17 cellular contexts compared by ENCODE assay signal in genomic region chr3:23937296-23937695, GRCh38. TPM values are rescaled to one million over a fixed set of nuclear protein-coding genes. Genes with fewer than 3 reads are reported as not detected.
DNase-seq lines count a peak whose midpoint lies in the region; ATAC-seq, FAIRE-seq and TF ChIP-seq lines count a peak whose summit lies in the region.
"Had no signal": no experiment of that assay in that cellular context is flagged by ENCODE, and none has a peak within 500 bp of the region (broad histone marks: within the 10 kb centered on the region; RNA-seq: fewer than 3 reads in every experiment).

No MANE protein-coding gene starts in this region.

- H3K79me2 ChIP-seq in endothelial cell of umbilical vein (ENCODE audit: control insufficient read depth, insufficient read depth, low read length), result no peaks in the 10 kb centered on the region

- H4K91ac ChIP-seq in IMR-90 (ENCODE audit: insufficient read depth, low read depth, low read length), result no peak overlapping the region

- no peak for ATAC-seq in A549
- no peak for ATAC-seq in IMR-90 (ENCODE audit: low read depth)

- no peak for FAIRE-seq in A549 (lab: Jason Lieb, UNC)
- FAIRE-seq in endothelial cell of umbilical vein (lab: Jason Lieb, UNC), result peak; percentile 67
- FAIRE-seq: D721Med, G401.6, GM12891, GM18507 had no signal

- H3K9ac ChIP-seq in IMR-90 (ENCODE audit: low read depth, low read length), result no peak overlapping the region
- no peak overlapping the region for H3K9ac ChIP-seq in endothelial cell of umbilical vein (replicated peaks; ENCODE audit: extremely low read depth, insufficient read depth, low read length)
- H3K9ac ChIP-seq: GM23248 had no signal

- no peak overlapping the region for H3K14ac ChIP-seq in IMR-90 (replicated peaks; ENCODE audit: low read depth, low read length)

- H2AK5ac ChIP-seq in IMR-90 (ENCODE audit: low read depth, low read length), result no peak overlapping the region

- H3K4ac ChIP-seq in IMR-90 (ENCODE audit: low read depth, low read length), result no peak overlapping the region

- no peaks in the 10 kb centered on the region for H3K79me1 ChIP-seq in IMR-90 (ENCODE audit: low read depth in 1 of 2, low read length in 2 of 2)

- no peak overlapping the region for H3K23ac ChIP-seq in IMR-90 (ENCODE audit: low read depth, low read length)

- no peak overlapping the region for H3K4me2 ChIP-seq in A549
- no peak overlapping the region for H3K4me2 ChIP-seq in IMR-90 (ENCODE audit: low read depth, low read length)
- no peak overlapping the region for H3K4me2 ChIP-seq in endothelial cell of umbilical vein (ENCODE audit: insufficient read depth, low read length)

- H3K9me1 ChIP-seq in IMR-90 (ENCODE audit: insufficient read depth, low read length) (no peaks in the 10 kb centered on the region), endothelial cell of umbilical vein (replicated peaks; ENCODE audit: control insufficient read depth, extremely low read depth, insufficient read depth, low read length) (no peaks in the 10 kb centered on the region)

- CTCF ChIA-PET in A549 (lab: Yijun Ruan, JAX) (interaction anchor here (1.7 kb wide), 1 partner anchor 11 kb away, joined by 4 read pairs; no protein-coding TSS in a partner anchor), IMR-90 (lab: Yijun Ruan, JAX) (no interaction called here), endothelial cell of umbilical vein (lab: Charles Lee) (interaction anchor here (0.9 to 1.1 kb wide), 2 partner anchors 9 to 48 kb away, joined by 3 read pairs; no protein-coding TSS in a partner anchor)

- POLR2A ChIA-PET in A549 (lab: Yijun Ruan, JAX), result interaction anchor here (0.6 to 3.5 kb wide), 2 partner anchors 9 to 20 kb away, joined by 8 to 21 read pairs; partner anchors contain the start of genes NKIRAS1 and RPL15
- POLR2A ChIA-PET in IMR-90 (lab: Charles Lee; ENCODE audit: unreplicated experiment), result no interaction called here
- POLR2A ChIA-PET in endothelial cell of umbilical vein (lab: Charles Lee), result interaction anchor here (1.4 kb wide), 1 partner anchor 20 kb away, joined by 7 read pairs; the partner anchor contains the start of genes NKIRAS1 and RPL15

- H2BK120ac ChIP-seq in IMR-90 (ENCODE audit: low read depth, low read length), result no peak overlapping the region

- no peak overlapping the region for H3K18ac ChIP-seq in IMR-90 (ENCODE audit: low read depth, low read length)

- no peak overlapping the region for H4K8ac ChIP-seq in IMR-90 (ENCODE audit: low read depth in 2 of 2, low read length in 2 of 2)

- in situ Hi-C loops in IMR-90 (cut with MboI; ENCODE audit: low sequenced_read_pairs), result no loop called here

- no peak overlapping the region for H3K56ac ChIP-seq in IMR-90 (ENCODE audit: extremely low read depth, insufficient read depth, low read length)

- H3K27ac ChIP-seq in A549, result no peak overlapping the region
- no peak overlapping the region for H3K27ac ChIP-seq in IMR-90 (ENCODE audit: insufficient read depth, low read length)
- no peak overlapping the region for H3K27ac ChIP-seq in endothelial cell of umbilical vein (ENCODE audit: insufficient read depth, low read depth, low read length)
- H3K27ac ChIP-seq: C4-2B, GM23248, HL-60 had no signal

- H2BK15ac ChIP-seq in IMR-90 (ENCODE audit: low read depth, low read length), result no peak overlapping the region

- H3K36me3 ChIP-seq in IMR-90 (ENCODE audit: control insufficient read depth, insufficient read depth, low read length) (no peaks in the 10 kb centered on the region), endothelial cell of umbilical vein (ENCODE audit: control insufficient read depth in 2 of 2, extremely low read depth in 1 of 2, insufficient read depth in 2 of 2, low read length in 2 of 2) (no peaks in the 10 kb centered on the region)
- H3K36me3 ChIP-seq: HAP-1 had no signal

- no peak overlapping the region for H4K5ac ChIP-seq in IMR-90 (ENCODE audit: low read depth, low read length)

- H2AFZ ChIP-seq in IMR-90 (replicated peaks; ENCODE audit: low read length, poor library complexity) (no peak overlapping the region), endothelial cell of umbilical vein (ENCODE audit: low read depth, low read length) (no peak overlapping the region)
- H2AFZ ChIP-seq: GM23248 had no signal

- no peaks in the 10 kb centered on the region for H3K4me1 ChIP-seq in A549
- no peaks in the 10 kb centered on the region for H3K4me1 ChIP-seq in IMR-90 (ENCODE audit: control insufficient read depth, insufficient read depth, low read length)
- H3K4me1 ChIP-seq in endothelial cell of umbilical vein (ENCODE audit: control insufficient read depth, extremely low read depth, insufficient read depth, low read length), result no peaks in the 10 kb centered on the region
- H3K4me1 ChIP-seq: Caco-2, HAP-1 had no signal

- intact Hi-C loops in IMR-90 (cut with micrococcal nuclease), result no loop called here
- intact Hi-C loops in endothelial cell of umbilical vein (cut with micrococcal nuclease), result no loop called here

- H4K20me1 ChIP-seq in IMR-90 (ENCODE audit: insufficient read depth, low read length) (no peaks in the 10 kb centered on the region), endothelial cell of umbilical vein (replicated peaks; ENCODE audit: control insufficient read depth, extremely low read depth, insufficient read depth, low read length) (no peaks in the 10 kb centered on the region)

- no peak overlapping the region for H2AK9ac ChIP-seq in IMR-90 (replicated peaks; ENCODE audit: low read depth, low read length, poor library complexity)

- no peak for TF ChIP-seq EP300 in A549 (IDR thresholded peaks at IDR 0.05)

- DNase-seq in A549 (ENCODE audit: low read depth in 1 of 2, low spot score in 1 of 2) (no peak), IMR-90 (no peak), endothelial cell of umbilical vein (ENCODE audit: low read depth, low spot score) (peak; percentile 66), RKO (ENCODE audit: low spot score) (no peak), NAMALWA (ENCODE audit: low spot score) (no peak)
- DNase-seq: 8988T; Caco-2; CD4-positive, alpha-beta T cell; GM23248; KG1 had no signal

- H3K9me3 ChIP-seq in A549 (no peaks in the 10 kb centered on the region), IMR-90 (ENCODE audit: control insufficient read depth, insufficient read depth, low read length) (peaks cover 3% of the 10 kb centered on the region), endothelial cell of umbilical vein (replicated peaks; ENCODE audit: control insufficient read depth, insufficient read depth, low read length) (no peaks in the 10 kb centered on the region)
- H3K9me3 ChIP-seq: Caco-2, HAP-1 had no signal

- no peak for TF ChIP-seq POLR2A in A549 (IDR thresholded peaks at IDR 0.05; ENCODE audit: low read length)
- no peak for TF ChIP-seq POLR2A in IMR-90 (IDR thresholded peaks at IDR 0.05; ENCODE audit: low read depth, low read length)
- no peak for TF ChIP-seq POLR2A in endothelial cell of umbilical vein (IDR thresholded peaks at IDR 0.05; ENCODE audit: low read depth, low read length)

- 80% methylated on average over 1 of the region's 1 CpG for WGBS in A549 (ENCODE audit: missing lambda C conversion rate)
- WGBS in IMR-90 (ENCODE audit: extremely low coverage in 2 of 2, insufficient read length in 1 of 2), 2 experiments, result no CpG with 5 or more reads among the region's 1 CpG

- TF ChIP-seq RAD21 in A549 (conservative IDR thresholded peaks at IDR 0.05 in 1 of 2, IDR thresholded peaks at IDR 0.05 in 1 of 2), result no peak
- TF ChIP-seq RAD21 in IMR-90 (IDR thresholded peaks at IDR 0.05; ENCODE audit: low read length), result no peak

- H2BK5ac ChIP-seq in IMR-90 (ENCODE audit: low read depth, low read length, poor library complexity, severe bottlenecking), result no peak overlapping the region

- TF ChIP-seq CTCF in A549 (IDR thresholded peaks at IDR 0.05) (no peak), IMR-90 (conservative IDR thresholded peaks at IDR 0.05; ENCODE audit: low read depth, low read length) (no peak), endothelial cell of umbilical vein (IDR thresholded peaks at IDR 0.05; ENCODE audit: extremely low read depth in 1 of 2, insufficient read depth in 1 of 2, low read depth in 1 of 2, low read length in 2 of 2) (no peak)

- H2BK20ac ChIP-seq in IMR-90 (ENCODE audit: low read depth, low read length), result no peak overlapping the region

- BruUV-seq in IMR-90 (replicated peaks; lab: Mats Ljungman, UMichigan) (no TSS peak), endothelial cell of umbilical vein (replicated peaks; lab: Mats Ljungman, UMichigan) (no TSS peak)

- dilution Hi-C loops in IMR-90 (cut with HindIII; ENCODE audit: low sequenced_read_pairs, unreplicated experiment), result no loop called here
- dilution Hi-C loops in endothelial cell of umbilical vein (cut with MboI; ENCODE audit: extremely low pct_ligation_motif_present, low sequenced_read_pairs), result no loop called here

- H3K27me3 ChIP-seq in IMR-90 (ENCODE audit: control insufficient read depth, insufficient read depth, low read length) (peaks cover 4% of the 10 kb centered on the region; the same call in 1 of the 2 replicates), endothelial cell of umbilical vein (ENCODE audit: control insufficient read depth in 2 of 2, insufficient read depth in 2 of 2, low read length in 2 of 2) (no peaks in the 10 kb centered on the region)

- H3K4me3 ChIP-seq in A549 (no peak overlapping the region), IMR-90 (ENCODE audit: insufficient read depth, low read depth, low read length) (no peak overlapping the region), endothelial cell of umbilical vein (replicated peaks in 1 of 3; ENCODE audit: insufficient read depth in 1 of 3, low read depth in 1 of 3, low read length in 3 of 3) (no peak overlapping the region)
- H3K4me3 ChIP-seq: GM23248, HAP-1 had no signal

RNA-seq across cellular contexts. Expression of gene NR1D2, which starts 7.8 kb away (rescaled TPM):
- 18.5 and 18.6 TPM in 2 replicates for polyA plus RNA-seq in A549 (2011; rRNA removed)
- polyA plus RNA-seq in A549 (2012; cell fraction: cytosol; rRNA removed), result 2.6 and 3.1 TPM in 2 replicates
- 1.2 and 1.9 TPM in 2 replicates for polyA plus RNA-seq in A549 (2012; cell fraction: nucleus; rRNA removed)
- 7.2 to 8.1 TPM (median 7.4 TPM) in 3 replicates for polyA plus RNA-seq in A549 (2017; fragmentation: RNase III; extraction: RNeasy Plus Mini Kit Qiagen cat#74134 plus additional on column Dnase treatment)
- polyA minus RNA-seq in A549 (2011; rRNA and poly(A)+ RNA removed), result 15.4 and 18.7 TPM in 2 replicates
- 41.0 and 46.1 TPM in 2 replicates for total RNA-seq in IMR-90 (2012; rRNA removed)
- 7.5 and 8.1 TPM in 2 replicates for polyA plus RNA-seq in IMR-90 (2012; rRNA removed)
- 1.7 and 2.1 TPM in 2 replicates for polyA plus RNA-seq in IMR-90 (2012; cell fraction: cytosol; rRNA removed)
- 0.62 and 8.5 TPM in 2 replicates for polyA plus RNA-seq in IMR-90 (2012; cell fraction: nucleus; rRNA removed; ENCODE audit: low replicate concordance)
- total RNA-seq in endothelial cell of umbilical vein, result 14.6 and 15.7 TPM in 2 replicates
- 3.7 and 4.3 TPM in 2 replicates for polyA plus RNA-seq in endothelial cell of umbilical vein
- 5.9 and 6.5 TPM in 2 replicates for polyA plus RNA-seq in endothelial cell of umbilical vein (2011; cell fraction: cytosol; rRNA removed)
- polyA plus RNA-seq in endothelial cell of umbilical vein (2011; cell fraction: nucleus; rRNA removed), result 11.7 and 13.0 TPM in 2 replicates
- polyA plus RNA-seq in endothelial cell of umbilical vein (2012), result 10.2 and 13.8 TPM in 2 replicates
- 17.4 and 29.8 TPM in 2 replicates for polyA minus RNA-seq in endothelial cell of umbilical vein
- 32.8 TPM for polyA minus RNA-seq in endothelial cell of umbilical vein (2011; cell fraction: cytosol; rRNA and poly(A)+ RNA removed)
- polyA minus RNA-seq in endothelial cell of umbilical vein (2011; cell fraction: nucleus; rRNA and poly(A)+ RNA removed), result 28.8 and 35.8 TPM in 2 replicates

RNA-seq across cellular contexts. Expression of gene RPL15, which starts 20.4 kb away (rescaled TPM):
- 2,933 and 3,149 TPM in 2 replicates for polyA plus RNA-seq in A549 (2011; rRNA removed)
- polyA plus RNA-seq in A549 (2012; cell fraction: cytosol; rRNA removed), result 4,919 and 4,999 TPM in 2 replicates
- polyA plus RNA-seq in A549 (2012; cell fraction: nucleus; rRNA removed), result 2,649 and 2,666 TPM in 2 replicates
- polyA plus RNA-seq in A549 (2017; fragmentation: RNase III; extraction: RNeasy Plus Mini Kit Qiagen cat#74134 plus additional on column Dnase treatment), result 2,088 to 2,178 TPM (median 2,158 TPM) in 3 replicates
- 1,758 and 1,776 TPM in 2 replicates for polyA minus RNA-seq in A549 (2011; rRNA and poly(A)+ RNA removed)
- 1,419 and 2,730 TPM in 2 replicates for total RNA-seq in IMR-90 (2012; rRNA removed)
- polyA plus RNA-seq in IMR-90 (2012; rRNA removed), result 4,701 and 5,087 TPM in 2 replicates
- polyA plus RNA-seq in IMR-90 (2012; cell fraction: cytosol; rRNA removed), result 2,854 and 3,719 TPM in 2 replicates
- 1,256 and 2,197 TPM in 2 replicates for polyA plus RNA-seq in IMR-90 (2012; cell fraction: nucleus; rRNA removed; ENCODE audit: low replicate concordance)
- total RNA-seq in endothelial cell of umbilical vein, result 1,872 and 1,901 TPM in 2 replicates
- polyA plus RNA-seq in endothelial cell of umbilical vein, result 5,377 and 5,777 TPM in 2 replicates
- 5,867 and 5,920 TPM in 2 replicates for polyA plus RNA-seq in endothelial cell of umbilical vein (2011; cell fraction: cytosol; rRNA removed)
- 1,424 and 1,737 TPM in 2 replicates for polyA plus RNA-seq in endothelial cell of umbilical vein (2011; cell fraction: nucleus; rRNA removed)
- 2,753 and 2,992 TPM in 2 replicates for polyA plus RNA-seq in endothelial cell of umbilical vein (2012)
- polyA minus RNA-seq in endothelial cell of umbilical vein, result 1,603 and 1,650 TPM in 2 replicates
- polyA minus RNA-seq in endothelial cell of umbilical vein (2011; cell fraction: cytosol; rRNA and poly(A)+ RNA removed), result 1,144 TPM
- polyA minus RNA-seq in endothelial cell of umbilical vein (2011; cell fraction: nucleus; rRNA and poly(A)+ RNA removed), result 244 and 285 TPM in 2 replicates

RNA-seq across cellular contexts. Expression of gene NKIRAS1, which starts 20.5 kb away (rescaled TPM):
- polyA plus RNA-seq in A549 (2011; rRNA removed) (12.2 and 16.8 TPM in 2 replicates), A549 (2017; fragmentation: RNase III; extraction: RNeasy Plus Mini Kit Qiagen cat#74134 plus additional on column Dnase treatment) (13.8 to 15.5 TPM (median 14.8 TPM) in 3 replicates), IMR-90 (2012; rRNA removed) (5.6 and 6.1 TPM in 2 replicates), endothelial cell of umbilical vein (1.5 and 2.2 TPM in 2 replicates)
- 3.3 and 3.7 TPM in 2 replicates for polyA plus RNA-seq in A549 (2012; cell fraction: cytosol; rRNA removed)
- 1.6 and 2.7 TPM in 2 replicates for polyA plus RNA-seq in A549 (2012; cell fraction: nucleus; rRNA removed)
- polyA minus RNA-seq in A549 (2011; rRNA and poly(A)+ RNA removed), result 4.0 and 4.2 TPM in 2 replicates
- total RNA-seq in IMR-90 (2012; rRNA removed) (6.8 and 16.1 TPM in 2 replicates), endothelial cell of umbilical vein (2.8 and 2.9 TPM in 2 replicates)
- 2.4 and 3.6 TPM in 2 replicates for polyA plus RNA-seq in IMR-90 (2012; cell fraction: cytosol; rRNA removed)
- polyA plus RNA-seq in IMR-90 (2012; cell fraction: nucleus; rRNA removed; ENCODE audit: low replicate concordance), result 1.0 and 3.0 TPM in 2 replicates
- polyA plus RNA-seq in endothelial cell of umbilical vein (2011; cell fraction: cytosol; rRNA removed), result 2.0 and 2.5 TPM in 2 replicates
- 2.1 and 3.3 TPM in 2 replicates for polyA plus RNA-seq in endothelial cell of umbilical vein (2011; cell fraction: nucleus; rRNA removed)
- 3.5 and 3.8 TPM in 2 replicates for polyA plus RNA-seq in endothelial cell of umbilical vein (2012)
- 1.8 TPM in 2 replicates for polyA minus RNA-seq in endothelial cell of umbilical vein
- 3.3 TPM for polyA minus RNA-seq in endothelial cell of umbilical vein (2011; cell fraction: cytosol; rRNA and poly(A)+ RNA removed)
- polyA minus RNA-seq in endothelial cell of umbilical vein (2011; cell fraction: nucleus; rRNA and poly(A)+ RNA removed), result 2.9 and 3.0 TPM in 2 replicates
